In genomic region chr6:136897071-136897470, GRCh38 we compare ENCODE assay signal across 20 cellular contexts. TPM values are rescaled to one million over a fixed set of nuclear protein-coding genes. Genes with fewer than 3 reads are reported as not detected.
A peak's percentile ranks its signal among the peaks of the same experiment; 100 is the strongest.
DNase-seq lines count a peak whose midpoint lies in the region; ATAC-seq, FAIRE-seq and TF ChIP-seq lines count a peak whose summit lies in the region.
"Had no signal": no experiment of that assay in that cellular context is flagged by ENCODE, and none has a peak within 500 bp of the region (broad histone marks: within the 10 kb centered on the region; RNA-seq: fewer than 3 reads in every experiment).

No MANE protein-coding gene starts in this region.

- no peaks in the 10 kb centered on the region for H3K4me1 ChIP-seq in BE2C
- no peaks in the 10 kb centered on the region for H3K4me1 ChIP-seq in upper lobe of right lung
- H3K4me1 ChIP-seq: BLaER1, HAP-1 had no signal

- ATAC-seq in GM21717 (IDR thresholded peaks at IDR 0.05; ENCODE audit: unreplicated experiment) = no peak
- no peak for ATAC-seq in upper lobe of right lung
- ATAC-seq: A549, GM12878 had no signal

- no peak for FAIRE-seq in H54 (lab: Jason Lieb, UNC)
- FAIRE-seq: A549, GM12878 had no signal

- peaks cover 10% of the 10 kb centered on the region for H3K36me3 ChIP-seq in BE2C
- H3K36me3 ChIP-seq in upper lobe of right lung = no peaks in the 10 kb centered on the region
- H3K36me3 ChIP-seq: HAP-1 had no signal

- TF ChIP-seq CTCF in LNCaP clone FGC (IDR thresholded peaks at IDR 0.05; ENCODE audit: control insufficient read depth, extremely low read depth, insufficient read depth) (no peak), BE2C (IDR thresholded peaks at IDR 0.05; ENCODE audit: low read depth, low read length) (no peak), upper lobe of right lung (IDR thresholded peaks at IDR 0.05) (no peak)

- intact Hi-C loops in upper lobe of right lung (cut with DNase I) = no loop called here

- no peak overlapping the region for H3K27ac ChIP-seq in upper lobe of right lung
- H3K27ac ChIP-seq: A549, BLaER1 had no signal

- H3K4me3 ChIP-seq in LNCaP clone FGC (ENCODE audit: low read depth, low read length) (no peak overlapping the region), BE2C (ENCODE audit: low read depth, low read length) (no peak overlapping the region), upper lobe of right lung (no peak overlapping the region)
- H3K4me3 ChIP-seq: A549, BLaER1, GM12878, HAP-1 had no signal

- H3K9me3 ChIP-seq in BE2C (no peaks in the 10 kb centered on the region), upper lobe of right lung (no peaks in the 10 kb centered on the region)
- H3K9me3 ChIP-seq: A549, BLaER1, Caco-2, HAP-1 had no signal

- DNase-seq in LNCaP clone FGC (ENCODE audit: low read depth) (peak; percentile 85), NCI-H2081 treated with DMSO at 0.1 percent for 48 hours (lab: John Stamatoyannopoulos, UW) (peak; percentile 8), NCI-H774 (lab: John Stamatoyannopoulos, UW) (peak; percentile 51), BE2C (no peak), H54 (ENCODE audit: insufficient read length, low spot score) (no peak), upper lobe of right lung (no peak)
- DNase-seq: Caco-2; CD8-positive, alpha-beta memory T cell; DMS79; GOT3; HFFc6 had no signal

- no peak for TF ChIP-seq POLR2A in H54 (IDR thresholded peaks at IDR 0.05; ENCODE audit: low read depth, low read length)

- H3K27me3 ChIP-seq in BE2C (no peaks in the 10 kb centered on the region), upper lobe of right lung (no peaks in the 10 kb centered on the region)
- H3K27me3 ChIP-seq: BLaER1 had no signal

RNA-seq across cellular contexts. Expression of gene SLC35D3, which starts 25.0 kb away (rescaled TPM):
- 1.5 TPM for polyA plus RNA-seq in BE2C (2012; ENCODE audit: insufficient read depth, insufficient read length, low read depth)
- total RNA-seq in upper lobe of right lung = not detected
- total RNA-seq: CD8-positive, alpha-beta memory T cell; G401; GM12878; HFFc6; HT1080 had no signal
- polyA plus RNA-seq: A549; AG04450; CD8-positive, alpha-beta memory T cell; GM12878; IgD-negative memory B cell had no signal

Comparison
In these comparisons a context has a peak if more than half of its experiments do, and no peak if none do; other contexts are left out.
1. DNase-seq: peak in LNCaP clone FGC (single experiment), NCI-H2081 treated with DMSO at 0.1 percent for 48 hours (single experiment) and NCI-H774 (single experiment); none in BE2C (single experiment), H54 (single experiment) and upper lobe of right lung (single experiment).